8 cellular contexts compared by ENCODE assay signal in the genomic region with DNA sequence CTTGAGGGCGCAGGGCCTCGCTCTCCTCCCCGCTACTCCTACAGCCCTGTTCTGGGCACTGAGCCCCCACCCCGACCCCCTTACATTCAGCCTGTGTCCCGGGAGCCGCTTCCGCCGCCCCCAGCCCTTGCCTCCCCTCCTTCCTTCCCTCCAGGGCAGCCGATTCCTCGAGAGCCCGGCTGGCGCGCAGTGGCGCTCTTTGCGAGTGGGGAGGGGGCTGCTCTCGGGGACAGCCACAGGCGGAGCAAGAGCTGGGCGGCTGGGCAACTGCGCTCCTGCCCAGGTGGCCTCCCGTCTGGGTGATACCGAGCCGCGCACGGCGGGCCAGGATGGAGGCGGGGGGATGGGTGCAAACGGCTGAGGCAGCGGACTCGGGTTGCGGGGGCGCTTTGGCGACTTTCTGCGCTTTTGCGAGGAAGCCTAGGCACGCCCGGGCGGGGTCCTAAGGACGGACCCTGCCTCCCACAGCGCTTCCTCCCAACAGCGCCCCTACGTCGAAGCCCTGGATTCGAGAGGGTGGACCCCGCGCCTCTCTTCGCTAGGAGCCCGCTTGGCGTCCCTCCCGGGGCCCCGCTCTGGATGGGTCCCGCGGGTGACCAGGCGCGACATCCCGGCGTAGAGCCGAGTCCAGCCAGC. TPM values are rescaled to one million over a fixed set of nuclear protein-coding genes. Genes with fewer than 3 reads are reported as not detected.
A peak's percentile ranks its signal among the peaks of the same experiment; 100 is the strongest.
DNase-seq lines count a peak whose midpoint lies in the region; ATAC-seq, FAIRE-seq and TF ChIP-seq lines count a peak whose summit lies in the region.

No MANE protein-coding gene starts in this region.

- no peaks in the 10 kb centered on the region for H3K9me3 ChIP-seq in pancreas

- WGBS in pancreas, 2 donors: 0 to 1% methylated on average over 52 to 57 of the region's 57 CpGs

- ATAC-seq in pancreas (peak in 3 of 4 donors; percentile 3 to 6 (median 5)), HG02970 (IDR thresholded peaks at IDR 0.05; ENCODE audit: low FRiP score, unreplicated experiment) (no peak), GM21423 (IDR thresholded peaks at IDR 0.05; ENCODE audit: unreplicated experiment) (no peak)

- H3K27ac ChIP-seq in pancreas: peak overlapping the region; percentile 82 to 90 (median 83)

- no peaks in the 10 kb centered on the region for H3K36me3 ChIP-seq in pancreas

- no peak for TF ChIP-seq CTCF in fibroblast of the aortic adventitia (IDR thresholded peaks at IDR 0.05; ENCODE audit: insufficient read depth, low read length)
- no peak for TF ChIP-seq CTCF in pancreas (IDR thresholded peaks at IDR 0.05)
- TF ChIP-seq CTCF in D721Med (IDR thresholded peaks at IDR 0.05; ENCODE audit: insufficient read depth, missing control alignments): no peak

- peak; percentile 39 for DNase-seq in COLO668 (lab: John Stamatoyannopoulos, UW; ENCODE audit: unreplicated experiment)
- DNase-seq in SK-N-DZ (ENCODE audit: low spot score): peak; percentile 53
- DNase-seq in fibroblast of the aortic adventitia (ENCODE audit: low read depth): no peak
- DNase-seq in pancreas: peak in 5 of 6 donors; percentile 47 to 90 (median 71)
- no peak for DNase-seq in NCI-H226
- DNase-seq in D721Med (ENCODE audit: insufficient read length, low spot score): no peak

- intact Hi-C loops in pancreas (cut with DNase I): loop anchor here in 1 of 3 donors (10.0 kb wide), 1 partner anchor 98 kb away; a partner anchor contains a TSS

- H3K4me3 ChIP-seq in fibroblast of the aortic adventitia (ENCODE audit: low read depth, low read length) (peak overlapping the region; percentile 65), pancreas (peak overlapping the region; percentile 73 to 86 (median 82))

- FAIRE-seq in pancreas (lab: Jason Lieb, UNC): no peak
- no peak for FAIRE-seq in D721Med (lab: Jason Lieb, UNC)

- H3K4me1 ChIP-seq in pancreas: peaks cover 15 to 34% (median 32%) of the 10 kb centered on the region in 3 donors

- no peaks in the 10 kb centered on the region for H3K27me3 ChIP-seq in pancreas

RNA-seq across cellular contexts. Expression of a gene that starts 1.3 kb away (rescaled TPM):
- 31.2 and 34.2 TPM in 2 replicates for polyA plus RNA-seq in SK-N-DZ (2014; cell fraction: cytosol; rRNA removed)
- 19.1 and 20.4 TPM in 2 replicates for polyA plus RNA-seq in SK-N-DZ (2014; cell fraction: nucleus; rRNA removed)
- 1.3 and 2.4 TPM in 2 replicates for total RNA-seq in fibroblast of the aortic adventitia (ENCODE audit: low replicate concordance)
- total RNA-seq in pancreas: 10 to 100 TPM; 11.2 to 30.2 (median 17.7) TPM
- 10 to 100 TPM; 22.3 to 24.0 TPM for polyA plus RNA-seq in pancreas

RNA-seq across cellular contexts. Expression of a gene that starts 25.6 kb away (rescaled TPM):
- 23.5 and 46.4 TPM in 2 replicates for polyA plus RNA-seq in SK-N-DZ (2014; cell fraction: cytosol; rRNA removed)
- polyA plus RNA-seq in SK-N-DZ (2014; cell fraction: nucleus; rRNA removed): 23.2 and 30.8 TPM in 2 replicates
- total RNA-seq in fibroblast of the aortic adventitia (ENCODE audit: low replicate concordance) (7.0 and 15.8 TPM in 2 replicates), pancreas (10 to 100 TPM; 13.5 to 23.6 (median 17.7) TPM)
- 10 to 100 TPM; 16.5 to 19.3 TPM for polyA plus RNA-seq in pancreas

RNA-seq across cellular contexts. Expression of a gene that starts 26.4 kb away (rescaled TPM):
- polyA plus RNA-seq in SK-N-DZ (2014; cell fraction: cytosol; rRNA removed): 4.3 and 5.6 TPM in 2 replicates
- polyA plus RNA-seq in SK-N-DZ (2014; cell fraction: nucleus; rRNA removed): 3.1 and 9.4 TPM in 2 replicates
- total RNA-seq in fibroblast of the aortic adventitia (ENCODE audit: low replicate concordance) (2.3 and 4.8 TPM in 2 replicates), pancreas (1 to 10 TPM; 3.5 to 7.0 (median 4.9) TPM)
- 1 to 10 TPM; 3.9 to 4.0 TPM for polyA plus RNA-seq in pancreas

RNA-seq across cellular contexts. Expression of a gene that starts 55.9 kb away (rescaled TPM):
- polyA plus RNA-seq in SK-N-DZ (2014; cell fraction: cytosol; rRNA removed): 17.7 and 23.2 TPM in 2 replicates
- 31.5 and 41.5 TPM in 2 replicates for polyA plus RNA-seq in SK-N-DZ (2014; cell fraction: nucleus; rRNA removed)
- not detected in 2 replicates for total RNA-seq in fibroblast of the aortic adventitia (ENCODE audit: low replicate concordance)
- under 1 TPM in 3 of 6 donors, not detected in 3; 0.03 to 0.43 (median 0.16) TPM for total RNA-seq in pancreas
- under 1 TPM; 0.04 to 0.05 TPM for polyA plus RNA-seq in pancreas

Comparison
In these comparisons a context has a peak if more than half of its experiments do, and no peak if none do; other contexts are left out.
1. DNase-seq: peak in COLO668 (single experiment), SK-N-DZ (single experiment) and pancreas (5 of 6); none in fibroblast of the aortic adventitia (single experiment), NCI-H226 (single experiment) and D721Med (single experiment).
2. ATAC-seq: peak in pancreas (3 of 4); none in HG02970 (single experiment) and GM21423 (single experiment).